Comparison of ENCODE assay signal across 9 cellular contexts in the genomic region with DNA sequence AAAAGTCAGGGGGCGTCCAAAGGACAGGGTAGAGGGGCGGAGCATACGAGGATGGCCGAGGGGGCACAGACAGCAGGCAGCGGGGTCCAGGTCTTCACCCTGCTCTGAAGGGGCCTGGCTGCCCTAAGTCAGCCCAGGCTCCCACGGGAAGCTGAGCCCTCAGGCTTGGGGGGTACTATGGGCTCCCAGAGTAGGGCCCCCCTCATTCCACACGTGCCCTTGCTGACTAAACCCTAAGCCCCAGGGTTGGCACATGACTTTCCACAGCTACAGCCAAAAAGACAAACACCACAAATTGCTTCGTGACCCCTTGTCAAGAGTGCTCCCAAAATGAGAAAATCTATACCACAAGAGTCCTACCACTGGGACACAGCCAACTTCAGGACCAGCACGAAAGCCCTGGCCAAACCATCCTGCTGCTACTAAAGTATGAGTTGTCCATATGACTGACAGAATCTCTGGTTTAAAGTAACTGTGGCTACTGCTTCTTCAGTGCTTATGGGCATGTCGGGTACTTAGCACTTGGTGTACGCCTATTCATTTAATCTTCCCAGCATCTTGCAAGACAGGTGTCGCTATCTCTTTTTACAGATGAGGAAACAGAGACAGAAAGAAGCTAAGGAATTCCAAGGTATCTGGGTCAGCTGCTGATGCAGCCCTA.
DNase-seq lines count a peak whose midpoint lies in the region; ATAC-seq and TF ChIP-seq lines count a peak whose summit lies in the region.
"Had no signal": no experiment of that assay in that cellular context is flagged by ENCODE, and none has a peak within 500 bp of the region (broad histone marks: within the 10 kb centered on the region; RNA-seq: fewer than 3 reads in every experiment).

No MANE protein-coding gene starts in this region.

- no peak for DNase-seq in activated T-cell treated with anti-CD3 and anti-CD28 coated beads, Interleukin-2, amount 50 U/mL, for 4 hours
- DNase-seq in activated T-cell treated with anti-CD3 and anti-CD28 coated beads, Interleukin-2, amount 50 U/mL, for 1 hour: no peak
- no peak for DNase-seq in effector memory CD4-positive, alpha-beta T cell
- DNase-seq in thoracic aorta (ENCODE audit: low spot score) (no peak), amniotic stem cell (lab: John Stamatoyannopoulos, UW) (no peak), GM20000 (ENCODE audit: low spot score) (no peak), LoVo (ENCODE audit: low spot score) (no peak)
- DNase-seq: NCI-H1436 treated with DMSO at 0.1 percent for 48 hours had no signal

- H3K4me1 ChIP-seq in effector memory CD4-positive, alpha-beta T cell (ENCODE audit: control insufficient read depth, insufficient read depth, low read length, poor library complexity, severe bottlenecking): peaks cover 52% of the 10 kb centered on the region
- H3K4me1 ChIP-seq in thoracic aorta (ENCODE audit: control insufficient read depth in 1 of 2, low read depth in 2 of 2): no peaks in the 10 kb centered on the region

- H3K4me3 ChIP-seq in effector memory CD4-positive, alpha-beta T cell (ENCODE audit: insufficient read depth, low read depth, low read length, poor library complexity, severe bottlenecking): peak overlapping the region; percentile 47
- peak overlapping the region; percentile 20 for H3K4me3 ChIP-seq in thoracic aorta

- no peaks in the 10 kb centered on the region for H3K9me3 ChIP-seq in effector memory CD4-positive, alpha-beta T cell (ENCODE audit: control insufficient read depth, low read length)
- H3K9me3 ChIP-seq in thoracic aorta: no peaks in the 10 kb centered on the region

- no peaks in the 10 kb centered on the region for H3K36me3 ChIP-seq in effector memory CD4-positive, alpha-beta T cell (ENCODE audit: control insufficient read depth, insufficient read depth, low read length)
- H3K36me3 ChIP-seq in thoracic aorta: no peaks in the 10 kb centered on the region

- no peaks in the 10 kb centered on the region for H3K27me3 Mint-ChIP-seq in activated T-cell treated with anti-CD3 and anti-CD28 coated beads, Interleukin-2, amount 50 U/mL, for 4 hours (ENCODE audit: low read depth)

- H3K9me3 Mint-ChIP-seq in activated T-cell treated with anti-CD3 and anti-CD28 coated beads, Interleukin-2, amount 50 U/mL, for 4 hours: no peaks in the 10 kb centered on the region

- H3K27ac ChIP-seq in effector memory CD4-positive, alpha-beta T cell (ENCODE audit: insufficient read depth, low read length, poor library complexity, severe bottlenecking): peak overlapping the region; percentile 82
- H3K27ac ChIP-seq in thoracic aorta: no peak overlapping the region

- H3K4me3 Mint-ChIP-seq in activated T-cell treated with anti-CD3 and anti-CD28 coated beads, Interleukin-2, amount 50 U/mL, for 4 hours: peak overlapping the region; percentile 37

- TF ChIP-seq CTCF in thoracic aorta (IDR thresholded peaks at IDR 0.05) (no peak), GM20000 (IDR thresholded peaks at IDR 0.05; ENCODE audit: extremely low read depth, missing control alignments) (no peak)

- no peaks in the 10 kb centered on the region for H3K36me3 Mint-ChIP-seq in activated T-cell treated with anti-CD3 and anti-CD28 coated beads, Interleukin-2, amount 50 U/mL, for 4 hours (ENCODE audit: insufficient read depth)

- peaks cover 90% of the 10 kb centered on the region for H3K4me1 Mint-ChIP-seq in activated T-cell treated with anti-CD3 and anti-CD28 coated beads, Interleukin-2, amount 50 U/mL, for 4 hours (ENCODE audit: low read depth)

- peak in 1 of 2 donors; percentile 4 for ATAC-seq in activated T-cell treated with anti-CD3 and anti-CD28 coated beads, Interleukin-2, amount 50 U/mL, for 4 hours
- ATAC-seq in HG03571 (IDR thresholded peaks at IDR 0.05; ENCODE audit: unreplicated experiment) (peak; percentile 16), thoracic aorta (ENCODE audit: insufficient number of reproducible peaks, low FRiP score, low read depth) (no peak)

- no peaks in the 10 kb centered on the region for H3K27me3 ChIP-seq in effector memory CD4-positive, alpha-beta T cell (replicated peaks; ENCODE audit: control insufficient read depth, insufficient read depth, low read length, poor library complexity, severe bottlenecking)
- no peaks in the 10 kb centered on the region for H3K27me3 ChIP-seq in thoracic aorta (replicated peaks; ENCODE audit: insufficient read depth)
